Comparison of ENCODE assay signal across 11 cellular contexts in the genomic region with DNA sequence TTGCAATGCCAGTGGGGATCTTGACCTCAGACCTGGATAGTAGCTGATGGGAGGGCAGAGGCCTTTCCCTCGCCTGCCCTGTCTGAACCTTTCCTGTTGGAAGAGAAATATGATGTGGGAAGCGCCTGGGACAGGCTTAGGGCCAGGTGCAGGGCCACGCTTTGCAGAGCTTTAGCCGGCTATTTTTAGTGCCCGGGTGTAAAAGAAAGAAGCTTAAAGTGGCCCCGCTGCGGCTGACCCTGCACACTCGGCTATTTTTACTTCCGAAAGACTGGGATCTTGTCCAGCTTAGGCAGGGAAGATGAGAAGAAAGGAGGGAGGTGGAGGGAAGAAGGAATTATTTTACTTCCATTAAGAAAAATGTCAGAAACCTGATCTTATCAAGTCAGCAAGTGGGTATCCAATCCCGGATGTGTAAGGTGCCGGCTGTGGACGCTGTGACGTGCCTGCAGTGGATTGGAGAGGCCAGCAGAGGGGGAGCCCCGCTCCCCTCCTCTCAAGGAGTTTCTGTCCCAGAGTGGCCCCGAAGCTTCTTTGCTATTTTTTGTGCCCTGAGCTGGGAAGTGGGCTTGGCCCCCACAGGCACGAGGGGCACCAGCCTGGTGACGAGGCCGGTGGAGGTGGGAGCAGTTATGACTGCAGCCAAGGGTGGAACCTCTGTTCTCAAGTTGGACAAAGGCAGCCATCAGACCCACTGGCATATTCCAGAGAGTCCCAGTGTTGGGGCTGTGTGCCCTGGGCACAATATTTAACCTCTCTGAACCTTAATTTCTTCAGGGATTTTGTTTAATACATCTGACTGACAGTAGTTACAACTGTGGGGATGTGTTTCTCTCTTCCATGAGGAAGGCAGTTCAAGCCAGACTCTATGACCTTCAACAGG.
DNase-seq lines count a peak whose midpoint lies in the region; ATAC-seq and TF ChIP-seq lines count a peak whose summit lies in the region.
"Had no signal": no experiment of that assay in that cellular context is flagged by ENCODE, and none has a peak within 500 bp of the region (broad histone marks: within the 10 kb centered on the region; RNA-seq: fewer than 3 reads in every experiment).

No MANE protein-coding gene starts in this region.

- TF ChIP-seq CTCF in WERI-Rb-1 (IDR thresholded peaks at IDR 0.05; ENCODE audit: low read depth, low read length) = peak; percentile 49

- DNase-seq in WERI-Rb-1 (peak; percentile 84), right cardiac atrium (peak in 2 of 3 donors; percentile 62 to 64), HCEC 1CT (no peak), ACHN (no peak), SIG-M5 (lab: John Stamatoyannopoulos, UW) (no peak)
- DNase-seq: Karpas-422; naive thymus-derived CD4-positive, alpha-beta T cell had no signal

- WGBS in right cardiac atrium = 6% methylated on average over 18 of the region's 18 CpGs

- H3K4me3 ChIP-seq in WERI-Rb-1 (ENCODE audit: low read depth, low read length) = peak overlapping the region; percentile 45
- peak overlapping the region; percentile 45 for H3K4me3 ChIP-seq in right cardiac atrium (ENCODE audit: low read length)
- no peak overlapping the region for H3K4me3 ChIP-seq in skeletal muscle satellite cell (ENCODE audit: low read length)

- ATAC-seq in GM19467 (IDR thresholded peaks at IDR 0.05; ENCODE audit: unreplicated experiment) (peak; percentile 54), right cardiac atrium (peak; percentile 83 to 85), GM21737 (IDR thresholded peaks at IDR 0.05; ENCODE audit: unreplicated experiment) (no peak)
- ATAC-seq: naive thymus-derived CD4-positive, alpha-beta T cell had no signal

- peaks cover 5% of the 10 kb centered on the region for H3K4me1 ChIP-seq in right cardiac atrium (ENCODE audit: control insufficient read depth, insufficient read depth, low read length)
- H3K4me1 ChIP-seq in skeletal muscle satellite cell (ENCODE audit: control insufficient read depth, insufficient read depth, low read length) = no peaks in the 10 kb centered on the region

- H3K9ac ChIP-seq in skeletal muscle satellite cell (ENCODE audit: low read depth, low read length) = no peak overlapping the region

- H3K36me3 ChIP-seq in WERI-Rb-1 (no peaks in the 10 kb centered on the region), skeletal muscle satellite cell (ENCODE audit: insufficient read depth, low read length) (no peaks in the 10 kb centered on the region)

- peak overlapping the region; percentile 76 for H3K27ac ChIP-seq in WERI-Rb-1
- H3K27ac ChIP-seq in right cardiac atrium (ENCODE audit: low read length) = peak overlapping the region; percentile 96
- H3K27ac ChIP-seq: epithelial cell of prostate had no signal

- peak overlapping the region; percentile 15 for H3K4me2 ChIP-seq in skeletal muscle satellite cell (ENCODE audit: low read length)

- intact Hi-C loops in right cardiac atrium (cut with DNase I) = no loop called here

- H3K27me3 ChIP-seq in WERI-Rb-1 (ENCODE audit: insufficient read depth, low read depth, severe bottlenecking) (no peaks in the 10 kb centered on the region), right cardiac atrium (ENCODE audit: control insufficient read depth, insufficient read depth) (no peaks in the 10 kb centered on the region), skeletal muscle satellite cell (ENCODE audit: control insufficient read depth, insufficient read depth, low read length) (peaks cover 17% of the 10 kb centered on the region)

- in situ Hi-C loops in ACHN (cut with HindIII; ENCODE audit: low pct_ligation_motif_present, low pct_unique_long_range_greater_than_20kb, low sequenced_read_pairs) = no loop called here

- H3K9me3 ChIP-seq in WERI-Rb-1 (ENCODE audit: severe bottlenecking) (no peaks in the 10 kb centered on the region), right cardiac atrium (ENCODE audit: control insufficient read depth, low read length) (no peaks in the 10 kb centered on the region), skeletal muscle satellite cell (replicated peaks; ENCODE audit: low read length) (no peaks in the 10 kb centered on the region)

Comparison
In these comparisons a context has a peak if more than half of its experiments do, and no peak if none do; other contexts are left out.
1. DNase-seq: peak in WERI-Rb-1 (single experiment) and right cardiac atrium (2 of 3); none in HCEC 1CT (single experiment), ACHN (single experiment) and SIG-M5 (single experiment).